In genomic region chr4:113871080-113871479, GRCh38 we compare ENCODE assay signal across 1 cellular context.
TF ChIP-seq lines count a peak whose summit lies in the region.

No MANE protein-coding gene starts in this region.

TF ChIP-seq in H1, 55 proteins besides CTCF, POLR2A, EP300 and RAD21:
- TF ChIP-seq TEAD4 (IDR thresholded peaks at IDR 0.05; ENCODE audit: low read depth, low read length) (no peak), E2F6 (IDR thresholded peaks at IDR 0.05) (no peak), SUZ12 (IDR thresholded peaks at IDR 0.05; ENCODE audit: low read length) (no peak), HDAC6 (IDR thresholded peaks at IDR 0.05; ENCODE audit: low read depth, low read length) (no peak), FOSL1 (IDR thresholded peaks at IDR 0.05; ENCODE audit: insufficient read depth, low read depth, low read length) (no peak), SAP30 (IDR thresholded peaks at IDR 0.05; ENCODE audit: insufficient read depth, insufficient replicate concordance, low read length) (no peak), ATF3 (IDR thresholded peaks at IDR 0.05; ENCODE audit: insufficient read depth, low read depth, low read length) (no peak), KDM5A (IDR thresholded peaks at IDR 0.05; ENCODE audit: low read length) (no peak), TBP (IDR thresholded peaks at IDR 0.05; ENCODE audit: low read depth, low read length) (no peak), BACH1 (IDR thresholded peaks at IDR 0.05; ENCODE audit: low read length) (no peak), CEBPB (IDR thresholded peaks at IDR 0.05; ENCODE audit: low read depth, low read length) (no peak), MAFK (IDR thresholded peaks at IDR 0.05; ENCODE audit: low read depth, low read length) (no peak), SP4 (IDR thresholded peaks at IDR 0.05; ENCODE audit: low read length) (no peak), RBBP5 (IDR thresholded peaks at IDR 0.05; ENCODE audit: borderline replicate concordance, low read depth, low read length) (no peak), EZH2 (IDR thresholded peaks at IDR 0.05; ENCODE audit: low read depth, low read length, severe bottlenecking) (no peak), KDM4A (IDR thresholded peaks at IDR 0.05; ENCODE audit: low read depth, low read length, severe bottlenecking) (no peak), POU5F1 (IDR thresholded peaks at IDR 0.05; ENCODE audit: low read depth, low read length) (no peak), CHD1 (IDR thresholded peaks at IDR 0.05; ENCODE audit: low read depth, low read length) (no peak)
